9 cellular contexts compared by ENCODE assay signal in genomic region chr1:52554267-52554640, GRCh38. TPM values are rescaled to one million over a fixed set of nuclear protein-coding genes. Genes with fewer than 3 reads are reported as not detected.
A peak's percentile ranks its signal among the peaks of the same experiment; 100 is the strongest.
DNase-seq lines count a peak whose midpoint lies in the region; ATAC-seq, FAIRE-seq and TF ChIP-seq lines count a peak whose summit lies in the region.
"Had no signal": no experiment of that assay in that cellular context is flagged by ENCODE, and none has a peak within 500 bp of the region (broad histone marks: within the 10 kb centered on the region; RNA-seq: fewer than 3 reads in every experiment).

No MANE protein-coding gene starts in this region.

- H3K9me3 Mint-ChIP-seq in astrocyte (ENCODE audit: unreplicated experiment) = no peaks in the 10 kb centered on the region
- H3K9me3 Mint-ChIP-seq: central memory CD8-positive, alpha-beta T cell had no signal

- peak overlapping the region; percentile 95 for H3K4ac ChIP-seq in mesendoderm (ENCODE audit: low read depth, low read length)

- H3K9me3 ChIP-seq in astrocyte (ENCODE audit: insufficient read depth, low read depth, low read length) (no peaks in the 10 kb centered on the region), upper lobe of left lung (no peaks in the 10 kb centered on the region)

- no peak for ATAC-seq in upper lobe of left lung (ENCODE audit: low FRiP score in 2 of 2)
- no peak for ATAC-seq in GM19467 (IDR thresholded peaks at IDR 0.05; ENCODE audit: unreplicated experiment)

- H3K4me2 ChIP-seq in astrocyte (ENCODE audit: low read length) (peak overlapping the region; percentile 90), mesendoderm (ENCODE audit: low read length) (peak overlapping the region; percentile 56)

- H2AFZ ChIP-seq in astrocyte (ENCODE audit: low read depth, low read length) = peak overlapping the region; percentile 94

- H3K27ac Mint-ChIP-seq in astrocyte (ENCODE audit: unreplicated experiment) = peak overlapping the region; percentile 94

- H3K4me3 ChIP-seq in AG10803 (ENCODE audit: low read length) = peak overlapping the region; percentile 81
- H3K4me3 ChIP-seq in HFF-Myc (replicated peaks; ENCODE audit: low read depth, low read length) = peak overlapping the region; percentile 88
- H3K4me3 ChIP-seq in astrocyte (ENCODE audit: insufficient read depth, low read depth, low read length) = peak overlapping the region; percentile 76
- peak overlapping the region; percentile 15 for H3K4me3 ChIP-seq in mesendoderm (ENCODE audit: low read length)
- H3K4me3 ChIP-seq in upper lobe of left lung = peak overlapping the region in 2 of 4 donors; percentile 84 to 90

- H2BK15ac ChIP-seq in mesendoderm (replicated peaks; ENCODE audit: low read depth) = peak overlapping the region; percentile 25

- FAIRE-seq in astrocyte (lab: Jason Lieb, UNC) = no peak

- H3K56ac ChIP-seq in mesendoderm (ENCODE audit: low read length) = peak overlapping the region; percentile 95

- no peak overlapping the region for H3K23ac ChIP-seq in mesendoderm (ENCODE audit: low read length)

- H2BK5ac ChIP-seq in mesendoderm (ENCODE audit: low read length) = peak overlapping the region; percentile 57

- TF ChIP-seq POLR2A in upper lobe of left lung (IDR thresholded peaks at IDR 0.05) = no peak

- peaks cover 17% of the 10 kb centered on the region for H3K4me1 Mint-ChIP-seq in astrocyte (ENCODE audit: low read depth, unreplicated experiment)

- peak overlapping the region; percentile 87 for H3K27ac ChIP-seq in astrocyte (ENCODE audit: low read depth, low read length)
- H3K27ac ChIP-seq in mesendoderm (ENCODE audit: low read depth, low read length) = peak overlapping the region; percentile 98
- peak overlapping the region in 1 of 4 donors; percentile 95 for H3K27ac ChIP-seq in upper lobe of left lung

- DNase-seq in AG10803 (ENCODE audit: low read depth) (no peak), HFF-Myc (ENCODE audit: extremely low read depth, low read depth) (no peak), astrocyte (ENCODE audit: low read depth) (no peak), mesendoderm (no peak), upper lobe of left lung (no peak), foreskin melanocyte (no peak), NCI-H2196 (lab: John Stamatoyannopoulos, UW; ENCODE audit: unreplicated experiment) (no peak)

- no peaks in the 10 kb centered on the region for H3K27me3 ChIP-seq in astrocyte (ENCODE audit: insufficient read depth, low read length)
- H3K27me3 ChIP-seq in mesendoderm (ENCODE audit: insufficient read depth, low read length, poor library complexity) = no peaks in the 10 kb centered on the region
- H3K27me3 ChIP-seq in upper lobe of left lung = no peaks in the 10 kb centered on the region

- peaks cover 24% of the 10 kb centered on the region for H4K20me1 ChIP-seq in astrocyte (ENCODE audit: insufficient read depth, low read length)

- no peaks in the 10 kb centered on the region for H3K79me1 ChIP-seq in mesendoderm (ENCODE audit: low read length)

- no peaks in the 10 kb centered on the region for H3K36me3 Mint-ChIP-seq in astrocyte (ENCODE audit: low read depth, unreplicated experiment)

- no CpG with 5 or more reads among the region's 6 CpGs for WGBS in mesendoderm (ENCODE audit: extremely low coverage, insufficient coverage, low lambda C conversion rate)
- 76 to 80% methylated on average over 6 of the region's 6 CpGs for WGBS in upper lobe of left lung, 2 donors

- H3K4me1 ChIP-seq in astrocyte (ENCODE audit: insufficient read depth, low read length) (peaks cover 10% of the 10 kb centered on the region), mesendoderm (ENCODE audit: control insufficient read depth, low read depth, low read length) (peaks cover 9% of the 10 kb centered on the region), upper lobe of left lung (peaks cover 12 to 23% (median 17%) of the 10 kb centered on the region in 4 donors)

- peaks cover 43% of the 10 kb centered on the region for H3K79me2 ChIP-seq in astrocyte (ENCODE audit: insufficient read depth, low read length)
- H3K79me2 ChIP-seq in mesendoderm (ENCODE audit: control insufficient read depth, insufficient read depth, low read length) = peaks cover 16% of the 10 kb centered on the region

- TF ChIP-seq CTCF in AG10803 (conservative IDR thresholded peaks at IDR 0.05; ENCODE audit: low read length) = no peak
- TF ChIP-seq CTCF in HFF-Myc (IDR thresholded peaks at IDR 0.05; ENCODE audit: low read depth, low read length, missing control alignments) = no peak
- no peak for TF ChIP-seq CTCF in astrocyte (IDR thresholded peaks at IDR 0.05; ENCODE audit: insufficient read depth, low read depth, low read length)
- TF ChIP-seq CTCF in upper lobe of left lung (IDR thresholded peaks at IDR 0.05) = no peak

- peak overlapping the region; percentile 92 for H3K9ac ChIP-seq in astrocyte (ENCODE audit: low read length)
- H3K9ac ChIP-seq in mesendoderm (ENCODE audit: low read length) = peak overlapping the region; percentile 95

- peak overlapping the region; percentile 91 for H2AK5ac ChIP-seq in mesendoderm (ENCODE audit: low read length)

- no peaks in the 10 kb centered on the region for H3K27me3 Mint-ChIP-seq in astrocyte (ENCODE audit: low read depth, unreplicated experiment)
- H3K27me3 Mint-ChIP-seq: central memory CD8-positive, alpha-beta T cell had no signal

- peak overlapping the region; percentile 95 for H3K18ac ChIP-seq in mesendoderm (ENCODE audit: low read length)

- peak overlapping the region; percentile 92 for H3K4me3 Mint-ChIP-seq in astrocyte (ENCODE audit: unreplicated experiment)
- H3K4me3 Mint-ChIP-seq: central memory CD8-positive, alpha-beta T cell had no signal

- H3K36me3 ChIP-seq in astrocyte (ENCODE audit: insufficient read depth, low read length) (no peaks in the 10 kb centered on the region), mesendoderm (ENCODE audit: control insufficient read depth, insufficient read depth, low read length) (no peaks in the 10 kb centered on the region), upper lobe of left lung (no peaks in the 10 kb centered on the region)

- peak overlapping the region; percentile 64 for H2BK120ac ChIP-seq in mesendoderm (ENCODE audit: low read depth, low read length)

- no peak overlapping the region for H4K5ac ChIP-seq in mesendoderm (ENCODE audit: low read length)

- no peak overlapping the region for H4K8ac ChIP-seq in mesendoderm (ENCODE audit: low read depth, low read length)

- TF ChIP-seq EP300 in upper lobe of left lung (IDR thresholded peaks at IDR 0.05) = no peak

RNA-seq across cellular contexts. Expression of gene TUT4, which starts 1.4 kb away (rescaled TPM):
- 44.8 and 47.0 TPM in 2 replicates for total RNA-seq in astrocyte
- 25.3 TPM for polyA plus RNA-seq in mesendoderm (2013, experiment 1 of 2)
- polyA plus RNA-seq in mesendoderm (2013, experiment 2 of 2) = 25.7 TPM
- 10 to 100 TPM; 31.0 to 85.7 (median 55.4) TPM for total RNA-seq in upper lobe of left lung

RNA-seq across cellular contexts. Expression of gene GPX7, which starts 47.9 kb away (rescaled TPM):
- total RNA-seq in astrocyte (4.2 and 5.7 TPM in 2 replicates), upper lobe of left lung (10 to 100 TPM in 1 of 6 donors, 1 to 10 TPM in 5; 4.3 to 11.5 (median 9.2) TPM)
- polyA plus RNA-seq in mesendoderm (2013, experiment 1 of 2) = 12.5 TPM
- 13.3 TPM for polyA plus RNA-seq in mesendoderm (2013, experiment 2 of 2)
